ENCODE assay signal across 1 cellular context in genomic region chr1:26787706-26788514, GRCh38.
TF ChIP-seq lines count a peak whose summit lies in the region.

Gene PIGV, plus strand, starts transcription at chr1:26787950. Its CDS starts 2,866 bp downstream, at chr1:26790816.

TF ChIP-seq in HepG2, 621 proteins besides CTCF, POLR2A, EP300 and RAD21 (continued from another document and continues in another):
- TF ChIP-seq, protein P1, sequence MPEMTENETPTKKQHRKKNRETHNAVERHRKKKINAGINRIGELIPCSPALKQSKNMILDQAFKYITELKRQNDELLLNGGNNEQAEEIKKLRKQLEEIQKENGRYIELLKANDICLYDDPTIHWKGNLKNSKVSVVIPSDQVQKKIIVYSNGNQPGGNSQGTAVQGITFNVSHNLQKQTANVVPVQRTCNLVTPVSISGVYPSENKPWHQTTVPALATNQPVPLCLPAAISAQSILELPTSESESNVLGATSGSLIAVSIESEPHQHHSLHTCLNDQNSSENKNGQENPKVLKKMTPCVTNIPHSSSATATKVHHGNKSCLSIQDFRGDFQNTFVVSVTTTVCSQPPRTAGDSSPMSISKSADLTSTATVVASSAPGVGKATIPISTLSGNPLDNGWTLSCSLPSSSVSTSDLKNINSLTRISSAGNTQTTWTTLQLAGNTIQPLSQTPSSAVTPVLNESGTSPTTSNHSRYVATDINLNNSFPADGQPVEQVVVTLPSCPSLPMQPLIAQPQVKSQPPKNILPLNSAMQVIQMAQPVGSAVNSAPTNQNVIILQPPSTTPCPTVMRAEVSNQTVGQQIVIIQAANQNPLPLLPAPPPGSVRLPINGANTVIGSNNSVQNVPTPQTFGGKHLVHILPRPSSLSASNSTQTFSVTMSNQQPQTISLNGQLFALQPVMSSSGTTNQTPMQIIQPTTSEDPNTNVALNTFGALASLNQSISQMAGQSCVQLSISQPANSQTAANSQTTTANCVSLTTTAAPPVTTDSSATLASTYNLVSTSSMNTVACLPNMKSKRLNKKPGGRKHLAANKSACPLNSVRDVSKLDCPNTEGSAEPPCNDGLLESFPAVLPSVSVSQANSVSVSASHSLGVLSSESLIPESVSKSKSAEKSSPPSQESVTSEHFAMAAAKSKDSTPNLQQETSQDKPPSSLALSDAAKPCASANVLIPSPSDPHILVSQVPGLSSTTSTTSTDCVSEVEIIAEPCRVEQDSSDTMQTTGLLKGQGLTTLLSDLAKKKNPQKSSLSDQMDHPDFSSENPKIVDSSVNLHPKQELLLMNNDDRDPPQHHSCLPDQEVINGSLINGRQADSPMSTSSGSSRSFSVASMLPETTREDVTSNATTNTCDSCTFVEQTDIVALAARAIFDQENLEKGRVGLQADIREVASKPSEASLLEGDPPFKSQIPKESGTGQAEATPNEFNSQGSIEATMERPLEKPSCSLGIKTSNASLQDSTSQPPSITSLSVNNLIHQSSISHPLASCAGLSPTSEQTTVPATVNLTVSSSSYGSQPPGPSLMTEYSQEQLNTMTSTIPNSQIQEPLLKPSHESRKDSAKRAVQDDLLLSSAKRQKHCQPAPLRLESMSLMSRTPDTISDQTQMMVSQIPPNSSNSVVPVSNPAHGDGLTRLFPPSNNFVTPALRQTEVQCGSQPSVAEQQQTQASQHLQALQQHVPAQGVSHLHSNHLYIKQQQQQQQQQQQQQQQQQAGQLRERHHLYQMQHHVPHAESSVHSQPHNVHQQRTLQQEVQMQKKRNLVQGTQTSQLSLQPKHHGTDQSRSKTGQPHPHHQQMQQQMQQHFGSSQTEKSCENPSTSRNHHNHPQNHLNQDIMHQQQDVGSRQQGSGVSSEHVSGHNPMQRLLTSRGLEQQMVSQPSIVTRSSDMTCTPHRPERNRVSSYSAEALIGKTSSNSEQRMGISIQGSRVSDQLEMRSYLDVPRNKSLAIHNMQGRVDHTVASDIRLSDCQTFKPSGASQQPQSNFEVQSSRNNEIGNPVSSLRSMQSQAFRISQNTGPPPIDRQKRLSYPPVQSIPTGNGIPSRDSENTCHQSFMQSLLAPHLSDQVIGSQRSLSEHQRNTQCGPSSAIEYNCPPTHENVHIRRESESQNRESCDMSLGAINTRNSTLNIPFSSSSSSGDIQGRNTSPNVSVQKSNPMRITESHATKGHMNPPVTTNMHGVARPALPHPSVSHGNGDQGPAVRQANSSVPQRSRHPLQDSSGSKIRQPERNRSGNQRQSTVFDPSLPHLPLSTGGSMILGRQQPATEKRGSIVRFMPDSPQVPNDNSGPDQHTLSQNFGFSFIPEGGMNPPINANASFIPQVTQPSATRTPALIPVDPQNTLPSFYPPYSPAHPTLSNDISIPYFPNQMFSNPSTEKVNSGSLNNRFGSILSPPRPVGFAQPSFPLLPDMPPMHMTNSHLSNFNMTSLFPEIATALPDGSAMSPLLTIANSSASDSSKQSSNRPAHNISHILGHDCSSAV (CRISPR knock-in tag; IDR thresholded peaks at IDR 0.05; ENCODE audit: borderline replicate concordance) = 0 out of 2 replicates have a peak, but pooled peaks have one; percentile 22
- TF ChIP-seq KLF12 (CRISPR knock-in tag; IDR thresholded peaks at IDR 0.05; ENCODE audit: borderline replicate concordance) = no peak
- no peak for TF ChIP-seq ZNF678 (CRISPR knock-in tag; IDR thresholded peaks at IDR 0.05)
- no peak for TF ChIP-seq FOSL1 (CRISPR knock-in tag; IDR thresholded peaks at IDR 0.05; ENCODE audit: borderline replicate concordance)
- peak; percentile 74 for TF ChIP-seq ATF7-NPFF (CRISPR knock-in tag; IDR thresholded peaks at IDR 0.05; ENCODE audit: low read depth)
- TF ChIP-seq NKX3-1 (CRISPR knock-in tag; IDR thresholded peaks at IDR 0.05) = no peak
- TF ChIP-seq ZNF343 (CRISPR knock-in tag; IDR thresholded peaks at IDR 0.05) = 0 out of 2 replicates have a peak, but pooled peaks have one; percentile 89
- TF ChIP-seq GTF2F1 (IDR thresholded peaks at IDR 0.05; ENCODE audit: low read length) = no peak
- no peak for TF ChIP-seq ZNF337 (CRISPR knock-in tag; IDR thresholded peaks at IDR 0.05; ENCODE audit: borderline replicate concordance, low read depth)
- TF ChIP-seq ZNF530 (CRISPR knock-in tag; IDR thresholded peaks at IDR 0.05; ENCODE audit: low read depth) = no peak; the same call in 1 of the 2 replicates
- TF ChIP-seq NPAS2 (CRISPR knock-in tag; IDR thresholded peaks at IDR 0.05; ENCODE audit: borderline replicate concordance) = no peak
- no peak for TF ChIP-seq MEF2D (CRISPR knock-in tag; IDR thresholded peaks at IDR 0.05)
- no peak for TF ChIP-seq ADNP (CRISPR knock-in tag; IDR thresholded peaks at IDR 0.05)
- no peak for TF ChIP-seq ZNF557 (CRISPR knock-in tag; IDR thresholded peaks at IDR 0.05)
- no peak for TF ChIP-seq SCMH1 (CRISPR knock-in tag; IDR thresholded peaks at IDR 0.05; ENCODE audit: borderline replicate concordance)
- no peak for TF ChIP-seq ZNF780A (CRISPR knock-in tag; IDR thresholded peaks at IDR 0.05)
- TF ChIP-seq, protein P2, sequence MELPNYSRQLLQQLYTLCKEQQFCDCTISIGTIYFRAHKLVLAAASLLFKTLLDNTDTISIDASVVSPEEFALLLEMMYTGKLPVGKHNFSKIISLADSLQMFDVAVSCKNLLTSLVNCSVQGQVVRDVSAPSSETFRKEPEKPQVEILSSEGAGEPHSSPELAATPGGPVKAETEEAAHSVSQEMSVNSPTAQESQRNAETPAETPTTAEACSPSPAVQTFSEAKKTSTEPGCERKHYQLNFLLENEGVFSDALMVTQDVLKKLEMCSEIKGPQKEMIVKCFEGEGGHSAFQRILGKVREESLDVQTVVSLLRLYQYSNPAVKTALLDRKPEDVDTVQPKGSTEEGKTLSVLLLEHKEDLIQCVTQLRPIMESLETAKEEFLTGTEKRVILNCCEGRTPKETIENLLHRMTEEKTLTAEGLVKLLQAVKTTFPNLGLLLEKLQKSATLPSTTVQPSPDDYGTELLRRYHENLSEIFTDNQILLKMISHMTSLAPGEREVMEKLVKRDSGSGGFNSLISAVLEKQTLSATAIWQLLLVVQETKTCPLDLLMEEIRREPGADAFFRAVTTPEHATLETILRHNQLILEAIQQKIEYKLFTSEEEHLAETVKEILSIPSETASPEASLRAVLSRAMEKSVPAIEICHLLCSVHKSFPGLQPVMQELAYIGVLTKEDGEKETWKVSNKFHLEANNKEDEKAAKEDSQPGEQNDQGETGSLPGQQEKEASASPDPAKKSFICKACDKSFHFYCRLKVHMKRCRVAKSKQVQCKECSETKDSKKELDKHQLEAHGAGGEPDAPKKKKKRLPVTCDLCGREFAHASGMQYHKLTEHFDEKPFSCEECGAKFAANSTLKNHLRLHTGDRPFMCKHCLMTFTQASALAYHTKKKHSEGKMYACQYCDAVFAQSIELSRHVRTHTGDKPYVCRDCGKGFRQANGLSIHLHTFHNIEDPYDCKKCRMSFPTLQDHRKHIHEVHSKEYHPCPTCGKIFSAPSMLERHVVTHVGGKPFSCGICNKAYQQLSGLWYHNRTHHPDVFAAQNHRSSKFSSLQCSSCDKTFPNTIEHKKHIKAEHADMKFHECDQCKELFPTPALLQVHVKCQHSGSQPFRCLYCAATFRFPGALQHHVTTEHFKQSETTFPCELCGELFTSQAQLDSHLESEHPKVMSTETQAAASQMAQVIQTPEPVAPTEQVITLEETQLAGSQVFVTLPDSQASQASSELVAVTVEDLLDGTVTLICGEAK (IDR thresholded peaks at IDR 0.05) = no peak
- TF ChIP-seq, protein P2 (CRISPR knock-in tag; IDR thresholded peaks at IDR 0.05) = peak; percentile 41; the same call in 1 of the 2 replicates
- TF ChIP-seq HNRNPL (IDR thresholded peaks at IDR 0.05; ENCODE audit: low read depth, low read length) = no peak
- TF ChIP-seq ONECUT2 (CRISPR knock-in tag; IDR thresholded peaks at IDR 0.05) = no peak
- TF ChIP-seq ZNF234 (CRISPR knock-in tag; conservative IDR thresholded peaks at IDR 0.05) = peak; percentile 57; the same call in 1 of the 2 replicates
- TF ChIP-seq ZNF75D (CRISPR knock-in tag; IDR thresholded peaks at IDR 0.05; ENCODE audit: borderline replicate concordance) = no peak
- no peak for TF ChIP-seq PCBP1 (IDR thresholded peaks at IDR 0.05; ENCODE audit: borderline replicate concordance, low read depth, low read length)
- TF ChIP-seq KDM5B (CRISPR knock-in tag; IDR thresholded peaks at IDR 0.05; ENCODE audit: borderline replicate concordance) = peak; percentile 89
- TF ChIP-seq, protein P3, sequence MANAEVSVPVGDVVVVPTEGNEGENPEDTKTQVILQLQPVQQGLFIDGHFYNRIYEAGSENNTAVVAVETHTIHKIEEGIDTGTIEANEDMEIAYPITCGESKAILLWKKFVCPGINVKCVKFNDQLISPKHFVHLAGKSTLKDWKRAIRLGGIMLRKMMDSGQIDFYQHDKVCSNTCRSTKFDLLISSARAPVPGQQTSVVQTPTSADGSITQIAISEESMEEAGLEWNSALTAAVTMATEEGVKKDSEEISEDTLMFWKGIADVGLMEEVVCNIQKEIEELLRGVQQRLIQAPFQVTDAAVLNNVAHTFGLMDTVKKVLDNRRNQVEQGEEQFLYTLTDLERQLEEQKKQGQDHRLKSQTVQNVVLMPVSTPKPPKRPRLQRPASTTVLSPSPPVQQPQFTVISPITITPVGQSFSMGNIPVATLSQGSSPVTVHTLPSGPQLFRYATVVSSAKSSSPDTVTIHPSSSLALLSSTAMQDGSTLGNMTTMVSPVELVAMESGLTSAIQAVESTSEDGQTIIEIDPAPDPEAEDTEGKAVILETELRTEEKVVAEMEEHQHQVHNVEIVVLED (CRISPR knock-in tag; IDR thresholded peaks at IDR 0.05; ENCODE audit: borderline replicate concordance) = no peak; the same call in 1 of the 2 replicates
- TF ChIP-seq ARNT (IDR thresholded peaks at IDR 0.05) = no peak
- no peak for TF ChIP-seq ZNF761 (CRISPR knock-in tag; conservative IDR thresholded peaks at IDR 0.05)
- no peak for TF ChIP-seq NFE2 (CRISPR knock-in tag; IDR thresholded peaks at IDR 0.05)
- TF ChIP-seq ISX (CRISPR knock-in tag; conservative IDR thresholded peaks at IDR 0.05) = no peak
- TF ChIP-seq NCOA5 (CRISPR knock-in tag; IDR thresholded peaks at IDR 0.05) = no peak
- no peak; the same call in 1 of the 2 replicates for TF ChIP-seq RELA (CRISPR knock-in tag; IDR thresholded peaks at IDR 0.05)
- TF ChIP-seq REL (CRISPR knock-in tag; conservative IDR thresholded peaks at IDR 0.05) = peak; percentile 72
- TF ChIP-seq YY1 (IDR thresholded peaks at IDR 0.05; ENCODE audit: insufficient read depth, insufficient replicate concordance, low read depth, low read length) = peak; percentile 99
- peak; percentile 63; the same call in 1 of the 2 replicates for TF ChIP-seq AKAP8 (CRISPR knock-in tag; IDR thresholded peaks at IDR 0.05)
- TF ChIP-seq ZNF468 (CRISPR knock-in tag; IDR thresholded peaks at IDR 0.05) = no peak
- TF ChIP-seq ZNF143 (CRISPR knock-in tag; IDR thresholded peaks at IDR 0.05) = no peak
- peak; percentile 43; the same call in 1 of the 2 replicates for TF ChIP-seq ZNF891 (CRISPR knock-in tag; IDR thresholded peaks at IDR 0.05)
- TF ChIP-seq NR3C1 (CRISPR knock-in tag; IDR thresholded peaks at IDR 0.05) = no peak
- no peak for TF ChIP-seq ZUFSP (CRISPR knock-in tag; IDR thresholded peaks at IDR 0.05; ENCODE audit: borderline replicate concordance)
- no peak for TF ChIP-seq ZFP37 (CRISPR knock-in tag; IDR thresholded peaks at IDR 0.05; ENCODE audit: borderline replicate concordance)
- peak; percentile 91 for TF ChIP-seq IKZF4 (CRISPR knock-in tag; IDR thresholded peaks at IDR 0.05; ENCODE audit: borderline replicate concordance, low read depth, not compliant biosample characterization)
- no peak for TF ChIP-seq KDM1A (CRISPR knock-in tag; IDR thresholded peaks at IDR 0.05)
- TF ChIP-seq MYC (CRISPR knock-in tag; IDR thresholded peaks at IDR 0.05; ENCODE audit: borderline replicate concordance) = peak; percentile 59; the same call in 1 of the 2 replicates
